ENCODE assay signal across 23 cellular contexts in the genomic region with DNA sequence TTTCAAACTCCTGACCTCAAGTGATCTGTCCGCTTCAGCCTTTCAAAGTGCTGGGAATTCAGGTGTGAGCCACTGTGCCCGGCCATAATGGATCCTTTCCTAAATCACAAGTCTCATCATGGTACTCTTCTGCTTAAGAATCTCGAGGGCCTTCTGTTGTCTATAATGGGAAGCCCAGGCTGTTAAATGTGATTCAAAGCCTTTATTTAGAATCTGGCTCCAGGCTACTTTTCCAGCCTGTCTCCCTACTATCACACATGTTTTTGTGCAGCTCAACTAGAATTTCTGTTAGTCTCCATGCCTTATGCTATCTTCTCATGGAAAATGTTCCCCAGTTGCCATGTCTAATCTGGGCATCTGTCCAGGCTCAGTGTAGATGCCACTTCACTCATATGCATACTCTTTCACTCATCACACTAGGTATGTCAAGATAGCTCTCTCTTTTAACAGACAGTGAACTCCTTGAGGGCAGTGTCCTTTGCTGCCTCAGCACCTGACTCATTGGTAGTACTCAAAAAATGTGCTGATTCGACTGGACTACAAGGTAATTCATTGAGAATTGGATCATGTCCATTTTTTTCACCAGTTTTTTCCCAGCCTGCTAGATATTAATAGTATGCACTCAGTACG.
DNase-seq lines count a peak whose midpoint lies in the region; ATAC-seq, FAIRE-seq and TF ChIP-seq lines count a peak whose summit lies in the region.
"Had no signal": no experiment of that assay in that cellular context is flagged by ENCODE, and none has a peak within 500 bp of the region (broad histone marks: within the 10 kb centered on the region; RNA-seq: fewer than 3 reads in every experiment).

No MANE protein-coding gene starts in this region.

- H3K27me3 ChIP-seq in cardiac muscle cell: no peaks in the 10 kb centered on the region
- H3K27me3 ChIP-seq in osteoblast (ENCODE audit: insufficient read depth, low read length): no peaks in the 10 kb centered on the region
- H3K27me3 ChIP-seq in upper lobe of right lung: no peaks in the 10 kb centered on the region
- H3K27me3 ChIP-seq: hepatocyte, upper lobe of left lung had no signal

- intact Hi-C loops in upper lobe of right lung (cut with DNase I): no loop called here

- no peak overlapping the region for H3K4me3 ChIP-seq in cardiac muscle cell
- H3K4me3 ChIP-seq in osteoblast (ENCODE audit: insufficient read depth, low read length): no peak overlapping the region
- H3K4me3 ChIP-seq in upper lobe of right lung: no peak overlapping the region
- H3K4me3 ChIP-seq: hepatocyte, skin epidermis, upper lobe of left lung had no signal

- H3K9me3 ChIP-seq in cardiac muscle cell (ENCODE audit: low read depth): no peaks in the 10 kb centered on the region
- H3K9me3 ChIP-seq in osteoblast (ENCODE audit: low read depth, low read length): no peaks in the 10 kb centered on the region
- H3K9me3 ChIP-seq in upper lobe of right lung: no peaks in the 10 kb centered on the region
- H3K9me3 ChIP-seq: upper lobe of left lung had no signal

- H3K27ac ChIP-seq in cardiac muscle cell (peak overlapping the region; percentile 82), osteoblast (ENCODE audit: low read depth, low read length) (no peak overlapping the region), upper lobe of right lung (no peak overlapping the region)
- H3K27ac ChIP-seq: hepatocyte, parathyroid adenoma, skin epidermis, upper lobe of left lung had no signal

- H4K20me1 ChIP-seq in osteoblast (ENCODE audit: insufficient read depth, low read length): no peaks in the 10 kb centered on the region

- no peak overlapping the region for H2AFZ ChIP-seq in osteoblast (ENCODE audit: low read length)
- H2AFZ ChIP-seq: hepatocyte, parathyroid adenoma had no signal

- peak; percentile 5 for FAIRE-seq in GM12892 (lab: Jason Lieb, UNC)
- FAIRE-seq: endometrium, islet of Langerhans had no signal

- no peaks in the 10 kb centered on the region for H3K79me2 ChIP-seq in osteoblast (ENCODE audit: insufficient read depth, low read length)
- H3K79me2 ChIP-seq: hepatocyte, parathyroid adenoma had no signal

- H3K4me2 ChIP-seq in osteoblast (ENCODE audit: insufficient read depth, low read length): no peak overlapping the region
- H3K4me2 ChIP-seq: hepatocyte had no signal

- H3K36me3 ChIP-seq in cardiac muscle cell: no peaks in the 10 kb centered on the region
- no peaks in the 10 kb centered on the region for H3K36me3 ChIP-seq in osteoblast (ENCODE audit: insufficient read depth, low read length)
- peaks cover 8% of the 10 kb centered on the region for H3K36me3 ChIP-seq in upper lobe of right lung

- no peak for TF ChIP-seq POLR2A in GM12892 (IDR thresholded peaks at IDR 0.05; ENCODE audit: low read depth, low read length)

- H3K4me1 ChIP-seq in cardiac muscle cell (ENCODE audit: low read depth) (peaks cover 37% of the 10 kb centered on the region), osteoblast (ENCODE audit: insufficient read depth, low read length) (no peaks in the 10 kb centered on the region), upper lobe of right lung (no peaks in the 10 kb centered on the region)
- H3K4me1 ChIP-seq: parathyroid adenoma, upper lobe of left lung had no signal

- ATAC-seq in upper lobe of right lung: no peak
- no peak for ATAC-seq in GM21381 (IDR thresholded peaks at IDR 0.05; ENCODE audit: unreplicated experiment)
- ATAC-seq: T-cell had no signal

- TF ChIP-seq CTCF in cardiac muscle cell (IDR thresholded peaks at IDR 0.05; ENCODE audit: low read depth, low read length) (no peak), osteoblast (IDR thresholded peaks at IDR 0.05; ENCODE audit: extremely low read depth, low read depth, low read length) (no peak), upper lobe of right lung (IDR thresholded peaks at IDR 0.05) (no peak)

- DNase-seq in GM12892 (ENCODE audit: insufficient read length): no peak
- peak; percentile 11 for DNase-seq in RKO (ENCODE audit: low spot score)
- DNase-seq in cardiac muscle cell (ENCODE audit: low read depth in 1 of 2, low spot score in 1 of 2): no peak
- DNase-seq in osteoblast (ENCODE audit: insufficient read length, low spot score, missing footprints): peak; percentile 17
- DNase-seq in NCI-H510A treated with DMSO at 0.1 percent for 48 hours (lab: John Stamatoyannopoulos, UW): no peak
- no peak for DNase-seq in upper lobe of right lung
- DNase-seq in stimulated activated CD4-positive, alpha-beta T cell treated with anti-CD3 and anti-CD28 coated beads, Interleukin-4, amount 100 ng/mL, for 24 hours: no peak
- DNase-seq: activated CD4-positive, alpha-beta T cell treated with anti-CD3 and anti-CD28 coated beads for 4 hours; CD8-positive, alpha-beta memory T cell; cortex of kidney; DND-41; NCI-H1417; NCI-H2171; OCI-M1; stimulated activated CD4-positive, alpha-beta T cell treated with anti-CD3 and anti-CD28 coated beads, Interleukin-2, amount 100 ng/mL, for 48 hours; T-cell; upper lobe of left lung had no signal

Comparison
In these comparisons a context has a peak if more than half of its experiments do, and no peak if none do; other contexts are left out.
1. DNase-seq: peak in RKO (single experiment) and osteoblast (single experiment); none in GM12892 (single experiment), cardiac muscle cell (0 of 2), NCI-H510A treated with DMSO at 0.1 percent for 48 hours (single experiment), upper lobe of right lung (single experiment) and stimulated activated CD4-positive, alpha-beta T cell treated with anti-CD3 and anti-CD28 coated beads, Interleukin-4, amount 100 ng/mL, for 24 hours (single experiment).